Comparison of ENCODE assay signal across 8 cellular contexts in the genomic region with DNA sequence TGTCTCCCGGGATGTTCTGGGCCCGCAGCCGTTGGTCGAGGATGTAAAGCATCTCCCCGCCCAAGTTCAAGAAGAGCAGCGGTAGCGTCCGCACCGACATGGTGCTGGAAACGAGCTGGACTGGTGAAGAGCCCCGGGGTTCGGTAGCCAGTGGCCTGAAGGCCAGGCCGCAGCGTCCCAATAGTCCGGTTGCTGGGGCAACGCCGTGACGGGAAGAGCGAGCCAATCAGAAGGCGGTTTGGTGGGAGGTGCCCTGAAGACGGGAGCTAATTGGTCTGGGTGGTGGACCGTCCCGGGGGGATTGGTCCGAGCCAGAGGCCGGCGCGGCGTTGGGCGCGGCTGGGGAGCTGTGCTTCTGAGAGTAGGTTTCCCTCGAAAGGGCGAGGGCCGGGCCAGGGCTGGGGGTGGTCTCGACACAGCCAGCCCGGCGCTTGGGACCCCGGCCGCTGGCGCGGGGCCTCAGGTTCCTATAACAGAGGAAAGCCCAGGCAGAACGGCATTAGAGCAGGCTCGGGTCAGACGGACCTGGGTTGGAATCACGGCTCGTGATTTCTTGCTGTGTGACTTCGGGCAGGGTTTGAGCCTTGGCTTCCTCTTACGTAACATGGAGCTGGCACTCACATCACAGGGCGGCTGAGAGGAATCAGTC. TPM values are rescaled to one million over a fixed set of nuclear protein-coding genes. Genes with fewer than 3 reads are reported as not detected.
A peak's percentile ranks its signal among the peaks of the same experiment; 100 is the strongest.
DNase-seq lines count a peak whose midpoint lies in the region; ATAC-seq and TF ChIP-seq lines count a peak whose summit lies in the region.

A gene with protein sequence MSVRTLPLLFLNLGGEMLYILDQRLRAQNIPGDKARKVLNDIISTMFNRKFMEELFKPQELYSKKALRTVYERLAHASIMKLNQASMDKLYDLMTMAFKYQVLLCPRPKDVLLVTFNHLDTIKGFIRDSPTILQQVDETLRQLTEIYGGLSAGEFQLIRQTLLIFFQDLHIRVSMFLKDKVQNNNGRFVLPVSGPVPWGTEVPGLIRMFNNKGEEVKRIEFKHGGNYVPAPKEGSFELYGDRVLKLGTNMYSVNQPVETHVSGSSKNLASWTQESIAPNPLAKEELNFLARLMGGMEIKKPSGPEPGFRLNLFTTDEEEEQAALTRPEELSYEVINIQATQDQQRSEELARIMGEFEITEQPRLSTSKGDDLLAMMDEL (minus strand): TSS at position 182 of the 649 bp plus-strand sequence. CDS start 82 bp downstream, at position 100.

- intact Hi-C loops in adrenal gland (cut with DNase I): no loop called here
- intact Hi-C loops in cardiac septum (cut with DNase I): no loop called here

- H3K4me1 ChIP-seq in adrenal gland (replicated peaks in 1 of 2) (peaks cover 0 to 3% of the 10 kb centered on the region in 2 donors), parathyroid adenoma (no peaks in the 10 kb centered on the region), tibial nerve (peaks cover 0 to 25% (median 2%) of the 10 kb centered on the region in 4 donors)

- peak within 1 kb of the TSS; percentile 84 for H2AFZ ChIP-seq in parathyroid adenoma

- TF ChIP-seq POLR2A in adrenal gland (IDR thresholded peaks at IDR 0.05) (peak; percentile 84), tibial nerve (IDR thresholded peaks at IDR 0.05) (peak; percentile 91 to 97)

- H3K27me3 ChIP-seq in adrenal gland: no peaks in the 10 kb centered on the region
- no peaks in the 10 kb centered on the region for H3K27me3 ChIP-seq in parathyroid adenoma (ENCODE audit: control insufficient read depth, insufficient read depth, low read length)
- no peaks in the 10 kb centered on the region for H3K27me3 ChIP-seq in tibial nerve

- ATAC-seq in HG02610 (IDR thresholded peaks at IDR 0.05; ENCODE audit: unreplicated experiment): peak; percentile 96

- CTCF ChIA-PET in GM10248 (lab: Yijun Ruan, JAX): interaction anchor here (0.7 to 2.2 kb wide), 8 partner anchors 9 to 290 kb away, joined by 3 to 5 read pairs (median 3); a partner anchor contains a TSS

- TF ChIP-seq EP300 in tibial nerve (IDR thresholded peaks at IDR 0.05): peak; percentile 83 to 99

- TF ChIP-seq CTCF in GM10248 (IDR thresholded peaks at IDR 0.05; ENCODE audit: control extremely low read depth, extremely low read depth, low read depth, missing control alignments) (no peak), adrenal gland (IDR thresholded peaks at IDR 0.05) (no peak), parathyroid adenoma (IDR thresholded peaks at IDR 0.05) (no peak), tibial nerve (IDR thresholded peaks at IDR 0.05) (peak in 1 of 5 experiments; percentile 37)

- no peaks in the 10 kb centered on the region for H3K9me3 ChIP-seq in adrenal gland (replicated peaks in 1 of 3)
- H3K9me3 ChIP-seq in parathyroid adenoma (ENCODE audit: control insufficient read depth, low read length): no peaks in the 10 kb centered on the region
- no peaks in the 10 kb centered on the region for H3K9me3 ChIP-seq in tibial nerve

- peak within 1 kb of the TSS; percentile 99 for H3K4me2 ChIP-seq in parathyroid adenoma (ENCODE audit: low read length)

- no peaks in the 10 kb centered on the region for H3K79me2 ChIP-seq in parathyroid adenoma

- POLR2A ChIA-PET in GM10248 (lab: Yijun Ruan, JAX): interaction anchor here (0.6 to 1.5 kb wide), 6 partner anchors 9 to 1025 kb away, joined by 3 to 6 read pairs (median 4); a partner anchor contains a TSS

- 0 to 4% (median 1%) methylated on average over 10 to 48 of the region's 48 CpGs for WGBS in adrenal gland, 4 donors
- 0% methylated on average over 29 to 35 of the region's 48 CpGs for WGBS in tibial nerve, 2 donors

- peak within 1 kb of the TSS; percentile 90 to 97 (median 97) for H3K27ac ChIP-seq in adrenal gland
- H3K27ac ChIP-seq in parathyroid adenoma: peak within 1 kb of the TSS; percentile 91
- H3K27ac ChIP-seq in tibial nerve: peak within 1 kb of the TSS; percentile 95 to 96 (median 96)

- peak within 1 kb of the TSS; percentile 88 for H3K9ac ChIP-seq in parathyroid adenoma

- H3K4me3 ChIP-seq in adrenal gland (peak within 1 kb of the TSS in 2 of 4 donors; percentile 51 to 82), parathyroid adenoma (ENCODE audit: low read depth, low read length) (peak within 1 kb of the TSS; percentile 94), tibial nerve (peak within 1 kb of the TSS; percentile 49 to 78 (median 60))

- DNase-seq in GM10248 (ENCODE audit: extremely low spot score): peak; percentile 100
- DNase-seq in NCI-H1105 (lab: John Stamatoyannopoulos, UW): peak; percentile 96
- peak; percentile 92 for DNase-seq in SW480 (ENCODE audit: low spot score)
- peak; percentile 96 to 98 (median 97) for DNase-seq in adrenal gland
- DNase-seq in cardiac septum (ENCODE audit: low spot score): peak; percentile 97
- DNase-seq in tibial nerve (ENCODE audit: low spot score in 2 of 2): peak; percentile 96 to 97

- H3K36me3 ChIP-seq in adrenal gland (replicated peaks in 1 of 2): peaks cover 0 to 12% of the 10 kb centered on the region in 2 donors
- no peaks in the 10 kb centered on the region for H3K36me3 ChIP-seq in parathyroid adenoma (ENCODE audit: control insufficient read depth, insufficient read depth, low read length)
- peaks cover 0 to 17% (median 0%) of the 10 kb centered on the region in 3 donors for H3K36me3 ChIP-seq in tibial nerve

RNA-seq across cellular contexts. Expression of the gene that starts here (rescaled TPM):
- 10 to 100 TPM in 5 of 8 donors, 1 to 10 TPM in 3; 5.5 to 17.5 (median 10.7) TPM for total RNA-seq in adrenal gland
- polyA plus RNA-seq in adrenal gland: 10 to 100 TPM; 11.1 to 20.5 (median 14.1) TPM
- 3.4 TPM for total RNA-seq in cardiac septum
- 10 to 100 TPM in 3 of 4 donors, 1 to 10 TPM in 1; 7.2 to 32.4 (median 17.6) TPM for total RNA-seq in tibial nerve
